In the genomic region with DNA sequence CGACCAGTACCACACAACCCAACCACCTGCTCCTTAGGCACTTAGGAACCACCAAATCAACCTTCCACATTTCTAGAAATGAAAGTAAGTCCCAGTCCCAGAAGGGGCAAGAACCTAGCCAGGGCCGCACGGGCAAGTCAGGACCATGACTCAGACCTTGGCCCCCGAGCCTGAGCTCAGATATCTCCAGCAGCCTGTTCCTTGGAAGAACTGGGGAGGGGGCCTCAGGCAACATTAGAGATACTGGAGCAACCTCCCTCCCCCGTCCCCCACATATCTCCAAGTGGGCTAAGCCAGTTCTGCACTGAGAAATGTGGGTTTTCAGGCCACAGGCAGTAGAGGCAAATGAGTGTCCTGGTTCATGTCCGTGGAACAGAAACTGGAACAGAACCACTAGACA, we compare ENCODE assay signal across 1 cellular context.
A peak's percentile ranks its signal among the peaks of the same experiment; 100 is the strongest.
TF ChIP-seq lines count a peak whose summit lies in the region.

No MANE protein-coding gene starts in this region.

TF ChIP-seq in GM12878, 131 proteins besides CTCF, POLR2A, EP300 and RAD21:
- no peak for TF ChIP-seq FOS (IDR thresholded peaks at IDR 0.05; ENCODE audit: borderline replicate concordance, extremely low read depth, insufficient read length)
- no peak for TF ChIP-seq KDM1A (IDR thresholded peaks at IDR 0.05; ENCODE audit: borderline replicate concordance)
- TF ChIP-seq SIN3A (IDR thresholded peaks at IDR 0.05; ENCODE audit: low read depth, low read length) = no peak
- TF ChIP-seq IKZF1 (conservative IDR thresholded peaks at IDR 0.05) = 0 out of 2 replicates have a peak, but pooled peaks have one; percentile 1
- TF ChIP-seq BHLHE40 (IDR thresholded peaks at IDR 0.05; ENCODE audit: borderline replicate concordance in 1 of 2, low read depth in 2 of 2, low read length in 1 of 2) = 0 out of 4 replicates have a peak, but pooled peaks of 1 of the 2 experiments have one; percentile 14
- TF ChIP-seq, protein P1, sequence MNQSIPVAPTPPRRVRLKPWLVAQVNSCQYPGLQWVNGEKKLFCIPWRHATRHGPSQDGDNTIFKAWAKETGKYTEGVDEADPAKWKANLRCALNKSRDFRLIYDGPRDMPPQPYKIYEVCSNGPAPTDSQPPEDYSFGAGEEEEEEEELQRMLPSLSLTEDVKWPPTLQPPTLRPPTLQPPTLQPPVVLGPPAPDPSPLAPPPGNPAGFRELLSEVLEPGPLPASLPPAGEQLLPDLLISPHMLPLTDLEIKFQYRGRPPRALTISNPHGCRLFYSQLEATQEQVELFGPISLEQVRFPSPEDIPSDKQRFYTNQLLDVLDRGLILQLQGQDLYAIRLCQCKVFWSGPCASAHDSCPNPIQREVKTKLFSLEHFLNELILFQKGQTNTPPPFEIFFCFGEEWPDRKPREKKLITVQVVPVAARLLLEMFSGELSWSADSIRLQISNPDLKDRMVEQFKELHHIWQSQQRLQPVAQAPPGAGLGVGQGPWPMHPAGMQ (IDR thresholded peaks at IDR 0.05; ENCODE audit: borderline replicate concordance) = no peak
- no peak for TF ChIP-seq SP1 (IDR thresholded peaks at IDR 0.05; ENCODE audit: low read depth, low read length)
- no peak for TF ChIP-seq YBX1 (IDR thresholded peaks at IDR 0.05)
